ENCODE assay signal across 10 cellular contexts in the genomic region with DNA sequence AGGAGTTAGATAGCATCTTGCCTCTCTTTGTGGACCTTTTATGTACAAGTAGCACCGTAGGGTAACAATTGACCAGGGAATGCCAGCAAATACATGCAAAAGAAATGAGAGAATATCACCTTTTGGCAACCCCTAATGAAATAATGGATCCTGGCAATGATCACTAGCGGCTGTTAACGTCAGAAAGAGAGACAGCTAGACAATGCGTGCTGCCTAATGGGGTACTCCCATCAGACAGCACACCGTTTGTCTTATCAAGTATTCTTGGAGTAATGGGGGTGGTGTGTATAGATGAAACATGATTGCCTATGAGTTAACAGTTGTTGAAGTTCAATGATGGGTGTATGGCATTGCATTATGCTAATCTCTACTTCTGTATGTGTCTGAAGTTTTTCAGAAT. TPM values are rescaled to one million over a fixed set of nuclear protein-coding genes. Genes with fewer than 3 reads are reported as not detected.
DNase-seq lines count a peak whose midpoint lies in the region; ATAC-seq, FAIRE-seq and TF ChIP-seq lines count a peak whose summit lies in the region.
"Had no signal": no experiment of that assay in that cellular context is flagged by ENCODE, and none has a peak within 500 bp of the region (broad histone marks: within the 10 kb centered on the region; RNA-seq: fewer than 3 reads in every experiment).

No MANE protein-coding gene starts in this region.

- H3K4me2 ChIP-seq in A549 (peak overlapping the region; percentile 86), GM23248 (ENCODE audit: unreplicated experiment) (peak overlapping the region; percentile 95), mesenchymal stem cell (ENCODE audit: low read length, poor library complexity, severe bottlenecking) (no peak overlapping the region)

- in situ Hi-C loops in GM23248 (cut with MboI), result no loop called here

- no peak for ATAC-seq in A549
- no peak for ATAC-seq in activated CD8-positive, alpha-beta T cell treated with anti-CD3 and anti-CD28 coated beads, Interleukin-2, amount 10 ng/mL, durations not matched to agents 7 days and 5 days

- no peak overlapping the region for H3K23ac ChIP-seq in mesenchymal stem cell (ENCODE audit: low read length in 2 of 2)

- peaks cover 31% of the 10 kb centered on the region for H3K4me1 ChIP-seq in A549
- H3K4me1 ChIP-seq in GM23248 (ENCODE audit: insufficient read depth), result peaks cover 20% of the 10 kb centered on the region
- no peaks in the 10 kb centered on the region for H3K4me1 ChIP-seq in mesenchymal stem cell (ENCODE audit: control insufficient read depth, insufficient read depth, low read depth, low read length)
- H3K4me1 ChIP-seq in spleen, result peaks cover 6 to 27% (median 17%) of the 10 kb centered on the region in 6 donors

- no peak overlapping the region for H3K18ac ChIP-seq in mesenchymal stem cell (ENCODE audit: low read depth in 1 of 2, low read length in 2 of 2)

- no peak overlapping the region for H4K8ac ChIP-seq in mesenchymal stem cell (ENCODE audit: low read length)

- H3K27me3 Mint-ChIP-seq in activated CD8-positive, alpha-beta T cell treated with anti-CD3 and anti-CD28 coated beads, Interleukin-2, amount 10 ng/mL, durations not matched to agents 7 days and 5 days (ENCODE audit: low read depth), result no peaks in the 10 kb centered on the region

- H4K20me1 ChIP-seq in GM23248 (ENCODE audit: insufficient read depth), result no peaks in the 10 kb centered on the region

- POLR2A ChIA-PET in A549 (lab: Yijun Ruan, JAX), result no interaction called here
- POLR2A ChIA-PET in activated CD8-positive, alpha-beta T cell treated with anti-CD3 and anti-CD28 coated beads, Interleukin-2, amount 10 ng/mL, durations not matched to agents 7 days and 5 days (lab: Charles Lee), result no interaction called here

- H3K9me3 Mint-ChIP-seq in activated CD8-positive, alpha-beta T cell treated with anti-CD3 and anti-CD28 coated beads, Interleukin-2, amount 10 ng/mL, durations not matched to agents 7 days and 5 days (ENCODE audit: insufficient read depth), result no peaks in the 10 kb centered on the region

- H3K14ac ChIP-seq in mesenchymal stem cell (ENCODE audit: low read length in 2 of 2), result no peak overlapping the region

- 80% methylated on average over 5 of the region's 5 CpGs for WGBS in A549 (ENCODE audit: missing lambda C conversion rate)
- 53 to 66% methylated on average over 5 of the region's 5 CpGs for WGBS in GM23248 (ENCODE audit: low coverage in 1 of 2, low lambda C conversion rate in 2 of 2, missing lambda C conversion rate in 2 of 2), 2 experiments
- 88% methylated on average over 5 of the region's 5 CpGs for WGBS in mesenchymal stem cell
- 84 to 89% (median 86%) methylated on average over 5 of the region's 5 CpGs for WGBS in spleen, 5 donors

- no peak for TF ChIP-seq EP300 in A549 (IDR thresholded peaks at IDR 0.05)

- H3F3A ChIP-seq in GM23248 (ENCODE audit: insufficient read depth), result peaks cover 28% of the 10 kb centered on the region

- H3K36me3 ChIP-seq in GM23248 (ENCODE audit: low read depth) (no peaks in the 10 kb centered on the region), mesenchymal stem cell (ENCODE audit: control insufficient read depth in 1 of 2, insufficient read depth in 2 of 2, low read depth in 1 of 2, low read length in 2 of 2) (peaks cover 2% of the 10 kb centered on the region in 2 experiments), spleen (peaks cover 0 to 2% (median 0%) of the 10 kb centered on the region in 6 donors)

- no peak overlapping the region for H3K27ac Mint-ChIP-seq in activated CD8-positive, alpha-beta T cell treated with anti-CD3 and anti-CD28 coated beads, Interleukin-2, amount 10 ng/mL, durations not matched to agents 7 days and 5 days

- H3K4me3 Mint-ChIP-seq in activated CD8-positive, alpha-beta T cell treated with anti-CD3 and anti-CD28 coated beads, Interleukin-2, amount 10 ng/mL, durations not matched to agents 7 days and 5 days, result peak overlapping the region; percentile 94

- peaks cover 26% of the 10 kb centered on the region for H3K79me2 ChIP-seq in GM23248 (ENCODE audit: insufficient read depth)

- H3K9ac ChIP-seq in GM23248, result peak overlapping the region; percentile 96; the same call in 1 of the 2 replicates
- H3K9ac ChIP-seq in mesenchymal stem cell (ENCODE audit: low read length), result peak overlapping the region; percentile 93

- no peaks in the 10 kb centered on the region for H3K9me2 ChIP-seq in GM23248 (ENCODE audit: insufficient read depth)

- H3K36me3 Mint-ChIP-seq in activated CD8-positive, alpha-beta T cell treated with anti-CD3 and anti-CD28 coated beads, Interleukin-2, amount 10 ng/mL, durations not matched to agents 7 days and 5 days (ENCODE audit: low read depth), result peaks cover 10% of the 10 kb centered on the region

- TF ChIP-seq POLR2A in A549 (IDR thresholded peaks at IDR 0.05; ENCODE audit: low read length) (no peak), spleen (IDR thresholded peaks at IDR 0.05) (no peak)

- H3K27ac ChIP-seq in A549 (no peak overlapping the region), GM23248 (no peak overlapping the region), mesenchymal stem cell (ENCODE audit: low read length, poor library complexity, severe bottlenecking) (no peak overlapping the region), spleen (peak overlapping the region in 2 of 8 donors; percentile 97 to 99)

- TF ChIP-seq CTCF in A549 (IDR thresholded peaks at IDR 0.05) (no peak), spleen (IDR thresholded peaks at IDR 0.05 in 8 of 11, conservative IDR thresholded peaks at IDR 0.05 in 3 of 11) (no peak)

- H2BK120ac ChIP-seq in mesenchymal stem cell (ENCODE audit: low read depth, low read length), result no peak overlapping the region

- no peak overlapping the region for H2BK15ac ChIP-seq in mesenchymal stem cell (ENCODE audit: low read depth, poor library complexity, severe bottlenecking)

- H3K9me3 ChIP-seq in A549 (no peaks in the 10 kb centered on the region), GM23248 (ENCODE audit: low read depth) (no peaks in the 10 kb centered on the region), mesenchymal stem cell (ENCODE audit: control insufficient read depth, low read length) (no peaks in the 10 kb centered on the region), spleen (no peaks in the 10 kb centered on the region)

- no peak overlapping the region for H2AK5ac ChIP-seq in mesenchymal stem cell (ENCODE audit: low read length, severe bottlenecking)

- no peak overlapping the region for H4K91ac ChIP-seq in mesenchymal stem cell (ENCODE audit: low read length)

- intact Hi-C loops in spleen (cut with DNase I; ENCODE audit: low total_unique reads), result loop anchor here (5.0 kb wide), 2 partner anchors 63 to 87 kb away; a partner anchor contains a TSS

- TF ChIP-seq RAD21 in A549 (conservative IDR thresholded peaks at IDR 0.05 in 1 of 2, IDR thresholded peaks at IDR 0.05 in 1 of 2), result no peak

- peaks cover 6% of the 10 kb centered on the region for H3K79me1 ChIP-seq in mesenchymal stem cell (replicated peaks; ENCODE audit: low read length, poor library complexity, severe bottlenecking)

- no peaks in the 10 kb centered on the region for H3K27me3 ChIP-seq in GM23248 (replicated peaks; ENCODE audit: insufficient read depth)
- no peaks in the 10 kb centered on the region for H3K27me3 ChIP-seq in mesenchymal stem cell (ENCODE audit: control insufficient read depth in 1 of 2, insufficient read depth in 1 of 2, low read length in 2 of 2)
- no peaks in the 10 kb centered on the region for H3K27me3 ChIP-seq in spleen (replicated peaks in 1 of 7)

- no peak overlapping the region for H2BK12ac ChIP-seq in mesenchymal stem cell (ENCODE audit: low read length in 2 of 2)

- no peak overlapping the region for H3K4ac ChIP-seq in mesenchymal stem cell (ENCODE audit: low read depth in 1 of 2, low read length in 2 of 2)

- FAIRE-seq in A549 (lab: Jason Lieb, UNC), result no peak

- H3K4me3 ChIP-seq in A549 (peak overlapping the region; percentile 64; the same call in 1 of the 3 replicates), GM23248 (peak overlapping the region; percentile 87; the same call in 1 of the 2 replicates), mesenchymal stem cell (ENCODE audit: insufficient read depth in 1 of 2, low read depth in 1 of 2, low read length in 2 of 2) (peak overlapping the region in 1 of 2 experiments; percentile 89), spleen (peak overlapping the region in 1 of 8 donors; percentile 93)

- no peak overlapping the region for H2BK5ac ChIP-seq in mesenchymal stem cell (ENCODE audit: low read depth, low read length, poor library complexity, severe bottlenecking)

- CTCF ChIA-PET in A549 (lab: Yijun Ruan, JAX), result no interaction called here
- CTCF ChIA-PET in activated CD8-positive, alpha-beta T cell treated with anti-CD3 and anti-CD28 coated beads, Interleukin-2, amount 10 ng/mL, durations not matched to agents 7 days and 5 days (lab: Charles Lee), result no interaction called here

- peaks cover 20% of the 10 kb centered on the region for H3K4me1 Mint-ChIP-seq in activated CD8-positive, alpha-beta T cell treated with anti-CD3 and anti-CD28 coated beads, Interleukin-2, amount 10 ng/mL, durations not matched to agents 7 days and 5 days (ENCODE audit: low read depth)

- H2AFZ ChIP-seq in GM23248 (no peak overlapping the region), mesenchymal stem cell (ENCODE audit: low read depth, low read length) (no peak overlapping the region)

- DNase-seq in A549 (ENCODE audit: low read depth in 1 of 2, low spot score in 1 of 2) (no peak), GM23248 (no peak), mesenchymal stem cell (no peak), HT-29 (ENCODE audit: low spot score) (no peak), spleen (no peak), COLO829 (ENCODE audit: low spot score) (no peak), EL (no peak)
- no peak for DNase-seq in activated CD8-positive, alpha-beta T cell treated with anti-CD3 and anti-CD28 coated beads, Interleukin-2, amount 10 ng/mL, durations not matched to agents 7 days and 5 days
- DNase-seq: amniotic stem cell, SW 1271 had no signal

TF ChIP-seq in A549, 52 proteins besides CTCF, POLR2A, EP300 and RAD21 (continues in another document):
- TF ChIP-seq GATA3 (IDR thresholded peaks at IDR 0.05; ENCODE audit: borderline replicate concordance) (no peak), ESRRA (IDR thresholded peaks at IDR 0.05; ENCODE audit: borderline replicate concordance, low read length) (no peak)

RNA-seq across cellular contexts. Expression of a gene that starts 1.6 kb away (rescaled TPM):
- polyA plus RNA-seq in A549 (2011; rRNA removed), result 6.0 and 6.6 TPM in 2 replicates
- polyA plus RNA-seq in A549 (2012; cell fraction: cytosol; rRNA removed), result 3.4 and 3.7 TPM in 2 replicates
- polyA plus RNA-seq in A549 (2012; cell fraction: nucleus; rRNA removed), result 1.3 and 1.6 TPM in 2 replicates
- polyA plus RNA-seq in A549 (2017; fragmentation: RNase III; extraction: RNeasy Plus Mini Kit Qiagen cat#74134 plus additional on column Dnase treatment), result 3.9 to 5.0 TPM (median 4.2 TPM) in 3 replicates
- polyA minus RNA-seq in A549 (2011; rRNA and poly(A)+ RNA removed), result 3.3 and 3.8 TPM in 2 replicates
- 4.8 and 6.2 TPM in 2 replicates for total RNA-seq in GM23248 (2014; rRNA removed; shearing (Covaris generic))
- polyA plus RNA-seq in GM23248 (2016; fragmentation: Nextera tagmentation; extraction: Ambion mirVana), result 12.9 and 13.1 TPM in 2 replicates
- 1 to 10 TPM; 8.7 to 9.4 TPM for total RNA-seq in activated CD8-positive, alpha-beta T cell treated with anti-CD3 and anti-CD28 coated beads, Interleukin-2, amount 10 ng/mL, durations not matched to agents 7 days and 5 days
- 5.4 TPM for polyA plus RNA-seq in mesenchymal stem cell (2013, experiment 1 of 2)
- polyA plus RNA-seq in mesenchymal stem cell (2013, experiment 2 of 2), result 5.6 TPM
- 1.7 and 2.4 TPM in 2 replicates for total RNA-seq in HT-29 (2014; rRNA removed; shearing (Covaris generic))
- 10 to 100 TPM in 3 of 7 donors, 1 to 10 TPM in 4; 5.3 to 12.1 (median 9.9) TPM for total RNA-seq in spleen
- 10 to 100 TPM in 1 of 3 donors, 1 to 10 TPM in 2; 6.0 to 10.0 (median 6.8) TPM for polyA plus RNA-seq in spleen
